ENCODE assay signal across 8 cellular contexts in the genomic region with DNA sequence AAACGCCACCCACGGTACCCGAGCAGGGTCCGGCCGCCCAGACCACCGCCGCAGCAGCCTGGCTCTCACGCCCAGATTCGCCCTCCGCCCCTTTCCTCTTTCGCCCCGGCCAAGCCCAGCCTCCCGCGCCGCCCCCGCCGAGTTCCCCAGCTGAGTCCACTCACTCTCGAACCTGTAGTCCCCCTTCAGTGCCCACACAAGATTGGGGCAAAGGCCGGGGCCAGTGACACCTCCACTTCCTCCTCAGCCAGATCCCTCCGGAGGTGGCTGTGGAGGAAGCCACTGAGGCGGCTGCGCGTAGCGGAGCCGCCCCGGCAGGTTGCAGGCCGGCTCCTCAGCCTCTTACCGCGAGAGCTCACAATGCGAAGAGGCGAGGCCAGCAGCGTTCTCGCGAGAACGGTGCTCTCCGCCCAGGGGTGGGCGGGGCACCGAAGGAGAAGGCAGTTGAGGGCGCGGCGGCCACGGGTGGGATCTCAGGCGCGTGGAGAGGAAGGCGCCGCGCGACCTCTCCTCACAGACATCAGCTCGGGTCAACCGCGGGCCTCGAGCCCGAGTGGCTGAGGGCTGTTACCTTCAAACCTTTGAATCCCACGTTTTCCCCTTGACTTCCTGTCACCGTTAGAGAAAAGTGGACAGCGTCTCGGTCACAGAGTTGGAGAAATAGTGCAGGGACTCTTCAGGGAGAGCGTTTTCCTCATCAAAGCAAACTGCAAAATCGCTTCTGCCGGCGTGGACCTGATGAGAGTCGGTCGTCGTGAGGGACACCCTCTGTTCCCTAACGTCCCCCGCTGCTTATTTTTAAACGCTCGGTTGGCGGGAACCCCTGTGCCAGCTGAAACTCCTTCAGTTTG. TPM values are rescaled to one million over a fixed set of nuclear protein-coding genes. Genes with fewer than 3 reads are reported as not detected.
DNase-seq lines count a peak whose midpoint lies in the region; ATAC-seq and TF ChIP-seq lines count a peak whose summit lies in the region.

A gene (minus strand): TSS at position 295 of the 851 bp plus-strand sequence. CDS start 18,098 bp downstream, outside the sequence.

- no peaks in the 10 kb centered on the region for H4K20me1 ChIP-seq in OCI-LY1 (ENCODE audit: insufficient read depth, low read length)

- peak within 1 kb of the TSS; percentile 89 for H3K9ac ChIP-seq in OCI-LY1 (ENCODE audit: low read length)

- TF ChIP-seq CTCF in OCI-LY1 (IDR thresholded peaks at IDR 0.05; ENCODE audit: low read length): no peak
- TF ChIP-seq CTCF in mesothelial cell of epicardium (IDR thresholded peaks at IDR 0.05; ENCODE audit: unreplicated experiment): no peak

- H3F3A ChIP-seq in OCI-LY1 (ENCODE audit: insufficient read depth, low read length): no peaks in the 10 kb centered on the region

- no peaks in the 10 kb centered on the region for H3K27me3 Mint-ChIP-seq in mesothelial cell of epicardium (ENCODE audit: low read depth)

- H3K4me2 ChIP-seq in OCI-LY1 (ENCODE audit: low read length): peak within 1 kb of the TSS; percentile 98

- no peaks in the 10 kb centered on the region for H3K9me3 Mint-ChIP-seq in mesothelial cell of epicardium

- peaks cover 4% of the 10 kb centered on the region; the same call in 1 of the 2 replicates for H3K36me3 ChIP-seq in OCI-LY1 (ENCODE audit: insufficient read depth, low read length)

- no peaks in the 10 kb centered on the region for H3K27me3 ChIP-seq in OCI-LY1 (ENCODE audit: insufficient read depth, low read length)

- H3K36me3 Mint-ChIP-seq in mesothelial cell of epicardium: no peaks in the 10 kb centered on the region

- H3K4me1 ChIP-seq in OCI-LY1 (ENCODE audit: insufficient read depth, low read length, severe bottlenecking): peaks cover 22% of the 10 kb centered on the region

- 0 out of 2 replicates have a peak within 1 kb of the TSS, but pooled peaks have one; percentile 19 for H2AFZ ChIP-seq in OCI-LY1 (ENCODE audit: low read length)

- no peaks in the 10 kb centered on the region for H3K9me2 ChIP-seq in OCI-LY1 (ENCODE audit: low read depth, low read length)

- peak within 1 kb of the TSS; percentile 72 for H3K4me3 ChIP-seq in OCI-LY1 (ENCODE audit: low read depth, low read length, poor library complexity, severe bottlenecking)

- peaks cover 41% of the 10 kb centered on the region for H3K79me2 ChIP-seq in OCI-LY1 (ENCODE audit: insufficient read depth, low read length)

- H3K4me1 Mint-ChIP-seq in mesothelial cell of epicardium: peaks cover 18% of the 10 kb centered on the region

- in situ Hi-C loops in endometrial microvascular endothelial cells (cut with HindIII; ENCODE audit: inconsistent ontology term, low pct_unique_long_range_greater_than_20kb, low sequenced_read_pairs): no loop called here

- peak; percentile 96 for DNase-seq in DMS 273 (lab: John Stamatoyannopoulos, UW; ENCODE audit: unreplicated experiment)
- peak; percentile 83 for DNase-seq in HuH-7 (ENCODE audit: low spot score)
- peak; percentile 91 for DNase-seq in activated CD8-positive, alpha-beta memory T cell treated with anti-CD3 and anti-CD28 coated beads, Interleukin-2, amount 50 U/mL, for 4 hours
- peak; percentile 88 to 90 for DNase-seq in mesothelial cell of epicardium (ENCODE audit: low spot score in 2 of 2, unreplicated experiment in 2 of 2)
- peak; percentile 86 to 87 for DNase-seq in stimulated activated CD8-positive, alpha-beta memory T cell treated with anti-CD3 and anti-CD28 coated beads, Interleukin-15, amount 100 ng/mL, for 4 hours (ENCODE audit: low read depth in 2 of 2)

- peak within 1 kb of the TSS; percentile 53 for H3K27ac ChIP-seq in OCI-LY1 (ENCODE audit: low read depth, low read length, poor library complexity, severe bottlenecking)

- H3K4me3 Mint-ChIP-seq in mesothelial cell of epicardium: peak within 1 kb of the TSS; percentile 99

- no peaks in the 10 kb centered on the region for H3K9me3 ChIP-seq in OCI-LY1 (ENCODE audit: low read length)

- peak within 1 kb of the TSS; percentile 99 for H3K27ac Mint-ChIP-seq in mesothelial cell of epicardium

- ATAC-seq in GM21526 (IDR thresholded peaks at IDR 0.05; ENCODE audit: low FRiP score, unreplicated experiment): peak; percentile 98

RNA-seq across cellular contexts. Expression of the gene that starts here (rescaled TPM):
- total RNA-seq in endometrial microvascular endothelial cells (ENCODE audit: inconsistent ontology term) (86.3 TPM), mesothelial cell of epicardium (21.8 to 22.6 TPM (median 22.6 TPM) in 3 replicates)

Comparison
In these comparisons a context has a peak if more than half of its experiments do, and no peak if none do; other contexts are left out.
1. Peak in every context shown above with its lines: DNase-seq, ATAC-seq, H3K4me3 ChIP-seq and H3K27ac ChIP-seq.